In genomic region chr7:134520130-134520529, GRCh38 we compare ENCODE assay signal across 16 cellular contexts. TPM values are rescaled to one million over a fixed set of nuclear protein-coding genes. Genes with fewer than 3 reads are reported as not detected.
DNase-seq lines count a peak whose midpoint lies in the region; ATAC-seq and TF ChIP-seq lines count a peak whose summit lies in the region.
"Had no signal": no experiment of that assay in that cellular context is flagged by ENCODE, and none has a peak within 500 bp of the region (broad histone marks: within the 10 kb centered on the region; RNA-seq: fewer than 3 reads in every experiment).

No MANE protein-coding gene starts in this region.

- DNase-seq in AG10803 (ENCODE audit: low read depth): peak; percentile 6
- DNase-seq in cardiac fibroblast (ENCODE audit: low read depth in 2 of 2): peak; percentile 34 to 40
- DNase-seq in myocyte (ENCODE audit: low read depth): peak; percentile 49
- no peak for DNase-seq in SW480 (ENCODE audit: low spot score)
- DNase-seq in activated CD4-positive, alpha-beta T cell treated with anti-CD3 and anti-CD28 coated beads, Interleukin-2, amount 10 ng/mL, durations not matched to agents 7 days and 5 days: no peak
- no peak for DNase-seq in activated CD4-positive, alpha-beta T cell treated with anti-CD3 and anti-CD28 coated beads for 48 hours
- DNase-seq: COR-L47, NCI-H1105 treated with DMSO at 0.1 percent for 48 hours, NCI-H69, retina had no signal

- no peaks in the 10 kb centered on the region for H3K4me1 Mint-ChIP-seq in activated CD4-positive, alpha-beta T cell treated with anti-CD3 and anti-CD28 coated beads, Interleukin-2, amount 10 ng/mL, durations not matched to agents 7 days and 5 days

- H3K27ac Mint-ChIP-seq in activated CD4-positive, alpha-beta T cell treated with anti-CD3 and anti-CD28 coated beads, Interleukin-2, amount 10 ng/mL, durations not matched to agents 7 days and 5 days: no peak overlapping the region
- H3K27ac Mint-ChIP-seq: activated T-helper 1 cell treated with anti-CD3 and anti-CD28 coated beads, Interleukin-12 subunit alpha, Interleukin-12 subunit beta, Interleukin-2, Interleukin-4 antibody, amounts not matched to agents 30 ng/mL and 10 ng/mL and 1 ng/mL, durations not matched to agents 14 hours and 24 hours and 36 hours had no signal

- H3K36me3 Mint-ChIP-seq in activated CD4-positive, alpha-beta T cell treated with anti-CD3 and anti-CD28 coated beads, Interleukin-2, amount 10 ng/mL, durations not matched to agents 7 days and 5 days (ENCODE audit: low read depth): no peaks in the 10 kb centered on the region

- no peaks in the 10 kb centered on the region for H3K9me3 Mint-ChIP-seq in activated CD4-positive, alpha-beta T cell treated with anti-CD3 and anti-CD28 coated beads, Interleukin-2, amount 10 ng/mL, durations not matched to agents 7 days and 5 days
- H3K9me3 Mint-ChIP-seq: activated T-helper 1 cell treated with anti-CD3 and anti-CD28 coated beads, Interleukin-12 subunit alpha, Interleukin-12 subunit beta, Interleukin-2, Interleukin-4 antibody, amounts not matched to agents 30 ng/mL and 10 ng/mL and 1 ng/mL, durations not matched to agents 14 hours and 24 hours and 36 hours had no signal

- H3K27me3 Mint-ChIP-seq in activated CD4-positive, alpha-beta T cell treated with anti-CD3 and anti-CD28 coated beads, Interleukin-2, amount 10 ng/mL, durations not matched to agents 7 days and 5 days: peaks cover 18% of the 10 kb centered on the region

- no peak overlapping the region for H3K4me3 ChIP-seq in AG10803 (ENCODE audit: low read length)
- H3K4me3 ChIP-seq in cardiac fibroblast (replicated peaks in 1 of 2; ENCODE audit: low read depth in 2 of 2, low read length in 2 of 2): no peak overlapping the region
- H3K4me3 ChIP-seq: ascending aorta, SK-N-MC had no signal

- no peak for ATAC-seq in esophagus mucosa
- ATAC-seq: activated CD4-positive, CD25-positive, alpha-beta regulatory T cell treated with anti-CD3 and anti-CD28 coated beads, Interleukin-2, amount 50 U/mL, for 24 hours had no signal

- POLR2A ChIA-PET in activated CD4-positive, alpha-beta T cell treated with anti-CD3 and anti-CD28 coated beads, Interleukin-2, amount 10 ng/mL, durations not matched to agents 7 days and 5 days (lab: Charles Lee): no interaction called here

- TF ChIP-seq CTCF in AG10803 (conservative IDR thresholded peaks at IDR 0.05; ENCODE audit: low read length) (peak; percentile 33), LNCAP (IDR thresholded peaks at IDR 0.05) (peak; percentile 43; the same call in 1 of the 2 replicates), cardiac fibroblast (IDR thresholded peaks at IDR 0.05; ENCODE audit: low read depth, low read length) (no peak)

- CTCF ChIA-PET in activated CD4-positive, alpha-beta T cell treated with anti-CD3 and anti-CD28 coated beads, Interleukin-2, amount 10 ng/mL, durations not matched to agents 7 days and 5 days (lab: Charles Lee): no interaction called here

- no peak overlapping the region for H3K4me3 Mint-ChIP-seq in activated CD4-positive, alpha-beta T cell treated with anti-CD3 and anti-CD28 coated beads, Interleukin-2, amount 10 ng/mL, durations not matched to agents 7 days and 5 days
- H3K4me3 Mint-ChIP-seq: activated T-helper 1 cell treated with anti-CD3 and anti-CD28 coated beads, Interleukin-12 subunit alpha, Interleukin-12 subunit beta, Interleukin-2, Interleukin-4 antibody, amounts not matched to agents 30 ng/mL and 10 ng/mL and 1 ng/mL, durations not matched to agents 14 hours and 24 hours and 36 hours had no signal

RNA-seq across cellular contexts. Expression of gene AKR1B10, which starts 7.2 kb away (rescaled TPM):
- total RNA-seq in myocyte (2.7 and 3.2 TPM in 2 replicates), esophagus mucosa (411 TPM)
- 0.91 TPM for polyA plus RNA-seq in myocyte (2012)
- not detected for total RNA-seq in activated CD4-positive, alpha-beta T cell treated with anti-CD3 and anti-CD28 coated beads, Interleukin-2, amount 10 ng/mL, durations not matched to agents 7 days and 5 days
- total RNA-seq: activated T-helper 1 cell treated with anti-CD3 and anti-CD28 coated beads, Interleukin-12 subunit alpha, Interleukin-12 subunit beta, Interleukin-2, Interleukin-4 antibody, amounts not matched to agents 30 ng/mL and 10 ng/mL and 1 ng/mL, durations not matched to agents 14 hours and 24 hours and 36 hours; ascending aorta had no signal

RNA-seq across cellular contexts. Expression of gene AKR1B15, which starts 28.8 kb away (rescaled TPM):
- total RNA-seq in myocyte: 1.2 and 1.8 TPM in 2 replicates
- 0.19 TPM for polyA plus RNA-seq in myocyte (2012)
- total RNA-seq in esophagus mucosa: 35.1 TPM
- total RNA-seq in activated CD4-positive, alpha-beta T cell treated with anti-CD3 and anti-CD28 coated beads, Interleukin-2, amount 10 ng/mL, durations not matched to agents 7 days and 5 days: not detected
- total RNA-seq: activated T-helper 1 cell treated with anti-CD3 and anti-CD28 coated beads, Interleukin-12 subunit alpha, Interleukin-12 subunit beta, Interleukin-2, Interleukin-4 antibody, amounts not matched to agents 30 ng/mL and 10 ng/mL and 1 ng/mL, durations not matched to agents 14 hours and 24 hours and 36 hours; ascending aorta had no signal

Comparison
In these comparisons a context has a peak if more than half of its experiments do, and no peak if none do; other contexts are left out.
1. DNase-seq: peak in AG10803 (single experiment), cardiac fibroblast (2 of 2) and myocyte (single experiment); none in SW480 (single experiment), activated CD4-positive, alpha-beta T cell treated with anti-CD3 and anti-CD28 coated beads, Interleukin-2, amount 10 ng/mL, durations not matched to agents 7 days and 5 days (single experiment) and activated CD4-positive, alpha-beta T cell treated with anti-CD3 and anti-CD28 coated beads for 48 hours (single experiment).
2. RNA of gene AKR1B10, which starts 7.2 kb away (total RNA-seq): 411 TPM in esophagus mucosa (single experiment); 2.7 to 3.2 TPM in myocyte and not detected in activated CD4-positive, alpha-beta T cell treated with anti-CD3 and anti-CD28 coated beads, Interleukin-2, amount 10 ng/mL, durations not matched to agents 7 days and 5 days; every median in the first group is over 10 times any median in the second.
3. RNA of gene AKR1B15, which starts 28.8 kb away (total RNA-seq): 35.1 TPM in esophagus mucosa (single experiment); 1.2 to 1.8 TPM in myocyte and not detected in activated CD4-positive, alpha-beta T cell treated with anti-CD3 and anti-CD28 coated beads, Interleukin-2, amount 10 ng/mL, durations not matched to agents 7 days and 5 days; every median in the first group is over 10 times any median in the second.